Comparison of ENCODE assay signal across 11 cellular contexts in the genomic region with DNA sequence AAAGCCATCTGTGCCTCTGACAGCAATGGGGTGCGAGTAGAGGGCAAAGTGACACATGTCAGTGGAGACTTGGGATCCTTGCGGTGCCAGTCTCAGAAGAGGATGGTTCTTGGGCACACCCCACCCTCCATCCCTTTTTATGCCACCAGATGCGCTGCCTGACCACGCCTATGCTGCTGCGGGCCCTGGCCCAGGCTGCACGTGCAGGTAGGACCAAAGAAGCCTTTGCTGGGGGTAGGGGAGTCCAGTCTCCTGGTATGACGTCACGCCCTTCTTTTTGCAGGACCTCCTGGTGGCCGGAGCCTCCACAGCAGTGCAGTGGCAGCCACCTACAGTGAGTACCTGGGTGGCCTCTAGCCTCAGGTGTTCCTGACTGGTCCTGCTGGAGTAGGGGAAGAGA. TPM values are rescaled to one million over a fixed set of nuclear protein-coding genes. Genes with fewer than 3 reads are reported as not detected.
DNase-seq lines count a peak whose midpoint lies in the region; ATAC-seq, FAIRE-seq and TF ChIP-seq lines count a peak whose summit lies in the region.
"Had no signal": no experiment of that assay in that cellular context is flagged by ENCODE, and none has a peak within 500 bp of the region (broad histone marks: within the 10 kb centered on the region; RNA-seq: fewer than 3 reads in every experiment).

No MANE protein-coding gene starts in this region.

- peaks cover 29% of the 10 kb centered on the region for H3K4me1 Mint-ChIP-seq in activated T-cell treated with anti-CD3 and anti-CD28 coated beads, Interleukin-2, amount 50 U/mL, for 4 hours (ENCODE audit: low read depth)

- peaks cover 2% of the 10 kb centered on the region for H3K36me3 Mint-ChIP-seq in activated T-cell treated with anti-CD3 and anti-CD28 coated beads, Interleukin-2, amount 50 U/mL, for 4 hours (ENCODE audit: insufficient read depth)

- H3K9ac ChIP-seq in endothelial cell of umbilical vein (replicated peaks; ENCODE audit: extremely low read depth, insufficient read depth, low read length), result no peak overlapping the region

- DNase-seq in activated T-cell treated with anti-CD3 and anti-CD28 coated beads, Interleukin-2, amount 50 U/mL, for 4 hours, result no peak
- DNase-seq in activated T-cell treated with anti-CD3 and anti-CD28 coated beads for 4 hours (no peak), SJSA1 (ENCODE audit: low read depth in 1 of 2, low spot score in 2 of 2) (no peak), endothelial cell of umbilical vein (ENCODE audit: low read depth, low spot score) (no peak), gastrocnemius medialis (no peak), tibial nerve (ENCODE audit: low spot score in 2 of 2) (no peak), mucosa of descending colon (no peak)
- DNase-seq: activated CD4-positive, CD25-positive, alpha-beta regulatory T cell; central memory CD4-positive, alpha-beta T cell; NCI-H226 had no signal

- H3K4me3 Mint-ChIP-seq in activated T-cell treated with anti-CD3 and anti-CD28 coated beads, Interleukin-2, amount 50 U/mL, for 4 hours, result peak overlapping the region; percentile 93

- CTCF ChIA-PET in endothelial cell of umbilical vein (lab: Charles Lee), result no interaction called here

- peak; percentile 21 for FAIRE-seq in endothelial cell of umbilical vein (lab: Jason Lieb, UNC)

- H3K27me3 Mint-ChIP-seq in activated T-cell treated with anti-CD3 and anti-CD28 coated beads, Interleukin-2, amount 50 U/mL, for 4 hours (ENCODE audit: low read depth), result no peaks in the 10 kb centered on the region

- H3K36me3 ChIP-seq in SJSA1 (peaks cover 74% of the 10 kb centered on the region), endothelial cell of umbilical vein (ENCODE audit: control insufficient read depth in 2 of 2, extremely low read depth in 1 of 2, insufficient read depth in 2 of 2, low read length in 2 of 2) (peaks cover 0 to 19% of the 10 kb centered on the region in 2 experiments), gastrocnemius medialis (peaks cover 0 to 13% of the 10 kb centered on the region in 2 donors), tibial nerve (peaks cover 0 to 60% (median 6%) of the 10 kb centered on the region in 3 donors), mucosa of descending colon (ENCODE audit: low read depth) (no peaks in the 10 kb centered on the region)

- H3K79me2 ChIP-seq in endothelial cell of umbilical vein (ENCODE audit: control insufficient read depth, insufficient read depth, low read length), result peaks cover 18% of the 10 kb centered on the region

- BruUV-seq in endothelial cell of umbilical vein (replicated peaks; lab: Mats Ljungman, UMichigan), result no TSS peak

- peak overlapping the region; percentile 56 for H3K4me2 ChIP-seq in endothelial cell of umbilical vein (ENCODE audit: insufficient read depth, low read length)

- no peak overlapping the region for H3K27ac ChIP-seq in SJSA1
- no peak overlapping the region for H3K27ac ChIP-seq in endothelial cell of umbilical vein (ENCODE audit: insufficient read depth, low read depth, low read length)
- peak overlapping the region; percentile 90 to 97 (median 92) for H3K27ac ChIP-seq in gastrocnemius medialis
- peak overlapping the region in 1 of 4 donors; percentile 89 for H3K27ac ChIP-seq in tibial nerve

- H3K4me3 ChIP-seq in SJSA1 (peak overlapping the region; percentile 73; the same call in 1 of the 2 replicates), endothelial cell of umbilical vein (replicated peaks in 1 of 3; ENCODE audit: insufficient read depth in 1 of 3, low read depth in 1 of 3, low read length in 3 of 3) (no peak overlapping the region), gastrocnemius medialis (peak overlapping the region in 2 of 4 donors; percentile 71 to 93), tibial nerve (no peak overlapping the region), mucosa of descending colon (no peak overlapping the region)

- 78 to 82% methylated on average over 9 of the region's 9 CpGs for WGBS in tibial nerve, 2 donors

- no peaks in the 10 kb centered on the region for H3K27me3 ChIP-seq in SJSA1 (replicated peaks)
- no peaks in the 10 kb centered on the region for H3K27me3 ChIP-seq in endothelial cell of umbilical vein (ENCODE audit: control insufficient read depth in 2 of 2, insufficient read depth in 2 of 2, low read length in 2 of 2)
- H3K27me3 ChIP-seq in gastrocnemius medialis, result no peaks in the 10 kb centered on the region
- no peaks in the 10 kb centered on the region for H3K27me3 ChIP-seq in tibial nerve

- no peaks in the 10 kb centered on the region for H4K20me1 ChIP-seq in endothelial cell of umbilical vein (replicated peaks; ENCODE audit: control insufficient read depth, extremely low read depth, insufficient read depth, low read length)

- ATAC-seq in activated T-cell treated with anti-CD3 and anti-CD28 coated beads, Interleukin-2, amount 50 U/mL, for 4 hours, result no peak
- ATAC-seq in gastrocnemius medialis, result no peak
- ATAC-seq in HG03457 (IDR thresholded peaks at IDR 0.05; ENCODE audit: unreplicated experiment), result no peak
- ATAC-seq in mucosa of descending colon, result no peak

- in situ Hi-C loops in gastrocnemius medialis (cut with MboI; ENCODE audit: low sequenced_read_pairs in 4 of 4), result no loop called here

- TF ChIP-seq POLR2A in endothelial cell of umbilical vein (IDR thresholded peaks at IDR 0.05; ENCODE audit: low read depth, low read length), result no peak
- TF ChIP-seq POLR2A in gastrocnemius medialis (IDR thresholded peaks at IDR 0.05), result no peak
- TF ChIP-seq POLR2A in tibial nerve (IDR thresholded peaks at IDR 0.05), result no peak

- TF ChIP-seq EP300 in tibial nerve (IDR thresholded peaks at IDR 0.05), result no peak

- no peaks in the 10 kb centered on the region for H3K9me3 ChIP-seq in SJSA1 (replicated peaks)
- H3K9me3 ChIP-seq in endothelial cell of umbilical vein (replicated peaks; ENCODE audit: control insufficient read depth, insufficient read depth, low read length), result no peaks in the 10 kb centered on the region
- no peaks in the 10 kb centered on the region for H3K9me3 ChIP-seq in gastrocnemius medialis
- no peaks in the 10 kb centered on the region for H3K9me3 ChIP-seq in tibial nerve
- H3K9me3 ChIP-seq in mucosa of descending colon, result no peaks in the 10 kb centered on the region

- TF ChIP-seq CTCF in endothelial cell of umbilical vein (IDR thresholded peaks at IDR 0.05; ENCODE audit: extremely low read depth in 1 of 2, insufficient read depth in 1 of 2, low read depth in 1 of 2, low read length in 2 of 2) (no peak), gastrocnemius medialis (IDR thresholded peaks at IDR 0.05 in 4 of 5, conservative IDR thresholded peaks at IDR 0.05 in 1 of 5) (no peak), tibial nerve (IDR thresholded peaks at IDR 0.05) (no peak), mucosa of descending colon (IDR thresholded peaks at IDR 0.05) (no peak)

- POLR2A ChIA-PET in endothelial cell of umbilical vein (lab: Charles Lee), result no interaction called here

- dilution Hi-C loops in endothelial cell of umbilical vein (cut with MboI; ENCODE audit: extremely low pct_ligation_motif_present, low sequenced_read_pairs), result no loop called here

- no peaks in the 10 kb centered on the region for H3K9me3 Mint-ChIP-seq in activated T-cell treated with anti-CD3 and anti-CD28 coated beads, Interleukin-2, amount 50 U/mL, for 4 hours

- H2AFZ ChIP-seq in endothelial cell of umbilical vein (ENCODE audit: low read depth, low read length), result no peak overlapping the region

- no peaks in the 10 kb centered on the region for H3K9me1 ChIP-seq in endothelial cell of umbilical vein (replicated peaks; ENCODE audit: control insufficient read depth, extremely low read depth, insufficient read depth, low read length)

- intact Hi-C loops in endothelial cell of umbilical vein (cut with micrococcal nuclease), result no loop called here
- intact Hi-C loops in gastrocnemius medialis (cut with DNase I; ENCODE audit: low total_unique reads), result loop anchor here (5.0 to 10.0 kb wide), 2 partner anchors 240 to 447 kb away; partner anchors contain the start of genes C11orf24 and GSTP1
- intact Hi-C loops in mucosa of descending colon (cut with DNase I, micrococcal nuclease), result no loop called here

- H3K4me1 ChIP-seq in SJSA1 (replicated peaks), result peaks cover 42% of the 10 kb centered on the region
- peaks cover 14% of the 10 kb centered on the region for H3K4me1 ChIP-seq in endothelial cell of umbilical vein (ENCODE audit: control insufficient read depth, extremely low read depth, insufficient read depth, low read length)
- H3K4me1 ChIP-seq in gastrocnemius medialis, result peaks cover 27 to 40% of the 10 kb centered on the region in 2 donors
- H3K4me1 ChIP-seq in tibial nerve, result peaks cover 0 to 44% (median 19%) of the 10 kb centered on the region in 4 donors
- peaks cover 21% of the 10 kb centered on the region for H3K4me1 ChIP-seq in mucosa of descending colon (ENCODE audit: low read depth)

RNA-seq across cellular contexts. Expression of gene NDUFS8, which starts 1.5 kb away (rescaled TPM):
- 100 to 1,000 TPM; 157 to 173 (median 159) TPM for total RNA-seq in activated T-cell treated with anti-CD3 and anti-CD28 coated beads, Interleukin-2, amount 50 U/mL, for 4 hours
- 266 and 451 TPM in 2 replicates for total RNA-seq in SJSA1 (2014; rRNA removed; shearing (Covaris generic))
- total RNA-seq in endothelial cell of umbilical vein (150 and 170 TPM in 2 replicates), gastrocnemius medialis (100 to 1,000 TPM; 242 to 432 (median 307) TPM), tibial nerve (100 to 1,000 TPM; 143 to 205 (median 180) TPM), mucosa of descending colon (100 to 1,000 TPM; 148 to 165 (median 162) TPM)
- 166 and 220 TPM in 2 replicates for polyA plus RNA-seq in endothelial cell of umbilical vein
- polyA plus RNA-seq in endothelial cell of umbilical vein (2011; cell fraction: cytosol; rRNA removed), result 85.9 and 127 TPM in 2 replicates
- polyA plus RNA-seq in endothelial cell of umbilical vein (2011; cell fraction: nucleus; rRNA removed), result 58.1 and 68.9 TPM in 2 replicates
- 96.4 and 179 TPM in 2 replicates for polyA plus RNA-seq in endothelial cell of umbilical vein (2012)
- 74.2 and 83.9 TPM in 2 replicates for polyA minus RNA-seq in endothelial cell of umbilical vein
- polyA minus RNA-seq in endothelial cell of umbilical vein (2011; cell fraction: cytosol; rRNA and poly(A)+ RNA removed), result 260 TPM
- 32.0 and 34.3 TPM in 2 replicates for polyA minus RNA-seq in endothelial cell of umbilical vein (2011; cell fraction: nucleus; rRNA and poly(A)+ RNA removed)

RNA-seq across cellular contexts. Expression of gene TCIRG1, which starts 6.8 kb away (rescaled TPM):
- 100 to 1,000 TPM in 2 of 3 donors, 10 to 100 TPM in 1; 87.0 to 109 (median 101) TPM for total RNA-seq in activated T-cell treated with anti-CD3 and anti-CD28 coated beads, Interleukin-2, amount 50 U/mL, for 4 hours
- total RNA-seq in SJSA1 (2014; rRNA removed; shearing (Covaris generic)), result 124 and 155 TPM in 2 replicates
- total RNA-seq in endothelial cell of umbilical vein (124 and 134 TPM in 2 replicates), gastrocnemius medialis (10 to 100 TPM; 13.4 to 24.5 (median 14.1) TPM), tibial nerve (100 to 1,000 TPM; 142 to 439 (median 183) TPM), mucosa of descending colon (100 to 1,000 TPM; 155 to 189 (median 166) TPM)
- 183 and 236 TPM in 2 replicates for polyA plus RNA-seq in endothelial cell of umbilical vein
- 40.1 and 59.5 TPM in 2 replicates for polyA plus RNA-seq in endothelial cell of umbilical vein (2011; cell fraction: cytosol; rRNA removed)
- 830 and 950 TPM in 2 replicates for polyA plus RNA-seq in endothelial cell of umbilical vein (2011; cell fraction: nucleus; rRNA removed)
- polyA plus RNA-seq in endothelial cell of umbilical vein (2012), result 58.8 and 85.6 TPM in 2 replicates
- polyA minus RNA-seq in endothelial cell of umbilical vein, result 57.6 and 77.2 TPM in 2 replicates
- polyA minus RNA-seq in endothelial cell of umbilical vein (2011; cell fraction: cytosol; rRNA and poly(A)+ RNA removed), result 26.6 TPM
- polyA minus RNA-seq in endothelial cell of umbilical vein (2011; cell fraction: nucleus; rRNA and poly(A)+ RNA removed), result 109 and 157 TPM in 2 replicates

RNA-seq across cellular contexts. Expression of gene ALDH3B1, which starts 21.9 kb away (rescaled TPM):
- total RNA-seq in activated T-cell treated with anti-CD3 and anti-CD28 coated beads, Interleukin-2, amount 50 U/mL, for 4 hours, result under 1 TPM in 2 of 3 donors, not detected in 1; 0.08 to 0.15 TPM
- total RNA-seq in SJSA1 (2014; rRNA removed; shearing (Covaris generic)), result 52.3 and 59.8 TPM in 2 replicates
- 0.13 and 0.37 TPM in 2 replicates for total RNA-seq in endothelial cell of umbilical vein
- polyA plus RNA-seq in endothelial cell of umbilical vein, result 1.0 TPM in 2 replicates
- polyA plus RNA-seq in endothelial cell of umbilical vein (2011; cell fraction: cytosol; rRNA removed), result 0.53 and 0.69 TPM in 2 replicates
- 0.46 and 0.53 TPM in 2 replicates for polyA plus RNA-seq in endothelial cell of umbilical vein (2011; cell fraction: nucleus; rRNA removed)
- 0.11 and 0.12 TPM in 2 replicates for polyA plus RNA-seq in endothelial cell of umbilical vein (2012)
- 0.32 and 0.34 TPM in 2 replicates for polyA minus RNA-seq in endothelial cell of umbilical vein
- polyA minus RNA-seq in endothelial cell of umbilical vein (2011; cell fraction: cytosol; rRNA and poly(A)+ RNA removed), result 25.6 TPM
- polyA minus RNA-seq in endothelial cell of umbilical vein (2011; cell fraction: nucleus; rRNA and poly(A)+ RNA removed), result 0.19 and 0.34 TPM in 2 replicates
- 1 to 10 TPM; 2.2 to 5.1 (median 3.6) TPM for total RNA-seq in gastrocnemius medialis
- 100 to 1,000 TPM in 1 of 4 donors, 10 to 100 TPM in 3; 80.4 to 137 (median 91.8) TPM for total RNA-seq in tibial nerve
- 10 to 100 TPM in 2 of 3 donors, 1 to 10 TPM in 1; 8.6 to 18.9 (median 11.5) TPM for total RNA-seq in mucosa of descending colon

RNA-seq across cellular contexts. Expression of gene UNC93B1, which starts 28.1 kb away (rescaled TPM):
- 10 to 100 TPM; 12.8 to 15.6 (median 14.1) TPM for total RNA-seq in activated T-cell treated with anti-CD3 and anti-CD28 coated beads, Interleukin-2, amount 50 U/mL, for 4 hours
- 53.8 and 73.5 TPM in 2 replicates for total RNA-seq in SJSA1 (2014; rRNA removed; shearing (Covaris generic))
- total RNA-seq in endothelial cell of umbilical vein (10.6 and 11.5 TPM in 2 replicates), gastrocnemius medialis (1 to 10 TPM; 5.4 to 8.8 (median 6.4) TPM), tibial nerve (10 to 100 TPM; 43.5 to 75.9 (median 44.2) TPM), mucosa of descending colon (10 to 100 TPM; 30.1 to 47.5 (median 46.8) TPM)
- 18.9 and 22.0 TPM in 2 replicates for polyA plus RNA-seq in endothelial cell of umbilical vein
- polyA plus RNA-seq in endothelial cell of umbilical vein (2011; cell fraction: cytosol; rRNA removed), result 10.3 and 10.4 TPM in 2 replicates
- polyA plus RNA-seq in endothelial cell of umbilical vein (2011; cell fraction: nucleus; rRNA removed), result 24.8 and 26.9 TPM in 2 replicates
- polyA plus RNA-seq in endothelial cell of umbilical vein (2012), result 5.5 and 9.4 TPM in 2 replicates
- 13.4 and 14.2 TPM in 2 replicates for polyA minus RNA-seq in endothelial cell of umbilical vein
- polyA minus RNA-seq in endothelial cell of umbilical vein (2011; cell fraction: cytosol; rRNA and poly(A)+ RNA removed), result 23.5 TPM
- polyA minus RNA-seq in endothelial cell of umbilical vein (2011; cell fraction: nucleus; rRNA and poly(A)+ RNA removed), result 5.4 and 6.4 TPM in 2 replicates

Comparison
In these comparisons a context has a peak if more than half of its experiments do, and no peak if none do; other contexts are left out.
1. H3K27ac ChIP-seq: peak in gastrocnemius medialis (4 of 4); none in SJSA1 (single experiment) and endothelial cell of umbilical vein (single experiment).